1 cellular context compared by ENCODE assay signal in the genomic region with DNA sequence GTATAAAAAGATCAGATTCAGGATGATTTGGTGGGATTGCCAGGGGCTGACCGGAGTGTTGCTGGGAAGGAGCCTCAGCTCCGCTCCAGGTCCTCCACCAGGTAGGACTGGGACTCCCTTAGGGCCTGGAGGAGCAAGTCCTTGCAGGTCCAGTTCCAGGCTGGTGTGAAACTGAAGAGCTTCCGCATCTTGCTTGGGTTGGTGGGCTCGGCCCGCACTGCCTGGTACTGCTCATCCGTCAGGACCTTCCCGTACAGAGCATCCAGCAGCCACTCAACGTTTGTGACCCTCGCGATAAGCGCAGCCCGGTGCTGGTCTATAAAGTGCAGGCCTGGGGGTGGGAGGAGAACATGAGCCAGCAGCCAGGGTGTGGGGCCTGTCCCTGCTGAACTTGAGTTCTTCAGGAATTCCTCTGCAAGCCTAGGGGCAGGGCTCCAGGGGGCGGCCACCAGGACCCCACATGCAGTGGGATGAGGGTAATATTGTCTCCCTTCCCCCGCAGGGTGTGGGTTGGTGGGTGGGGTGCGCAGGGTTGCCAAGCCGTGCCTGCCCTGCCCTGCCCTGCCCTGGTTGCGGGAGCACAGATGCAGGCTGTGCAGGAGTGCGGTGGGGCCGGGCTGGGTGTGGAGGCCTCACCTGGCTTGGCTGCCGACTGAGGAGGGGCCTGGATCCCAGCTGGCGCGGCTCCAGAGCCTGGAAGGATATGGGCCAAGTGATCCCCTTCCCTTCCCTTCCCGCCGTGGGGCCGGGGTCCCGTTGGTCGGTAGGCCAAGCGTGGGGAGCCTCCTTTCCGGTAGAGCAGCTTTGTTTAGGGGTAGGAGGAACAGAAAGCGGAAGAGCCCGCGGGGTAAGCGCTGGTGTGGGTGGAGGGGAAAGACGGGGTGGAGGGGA.
TF ChIP-seq lines count a peak whose summit lies in the region.

No MANE protein-coding gene starts in this region.

TF ChIP-seq in IMR-90, 13 proteins besides CTCF, POLR2A, EP300 and RAD21:
- no peak for TF ChIP-seq SMC3 (IDR thresholded peaks at IDR 0.05; ENCODE audit: low read depth, low read length)
